ENCODE assay signal across 8 cellular contexts in the genomic region with DNA sequence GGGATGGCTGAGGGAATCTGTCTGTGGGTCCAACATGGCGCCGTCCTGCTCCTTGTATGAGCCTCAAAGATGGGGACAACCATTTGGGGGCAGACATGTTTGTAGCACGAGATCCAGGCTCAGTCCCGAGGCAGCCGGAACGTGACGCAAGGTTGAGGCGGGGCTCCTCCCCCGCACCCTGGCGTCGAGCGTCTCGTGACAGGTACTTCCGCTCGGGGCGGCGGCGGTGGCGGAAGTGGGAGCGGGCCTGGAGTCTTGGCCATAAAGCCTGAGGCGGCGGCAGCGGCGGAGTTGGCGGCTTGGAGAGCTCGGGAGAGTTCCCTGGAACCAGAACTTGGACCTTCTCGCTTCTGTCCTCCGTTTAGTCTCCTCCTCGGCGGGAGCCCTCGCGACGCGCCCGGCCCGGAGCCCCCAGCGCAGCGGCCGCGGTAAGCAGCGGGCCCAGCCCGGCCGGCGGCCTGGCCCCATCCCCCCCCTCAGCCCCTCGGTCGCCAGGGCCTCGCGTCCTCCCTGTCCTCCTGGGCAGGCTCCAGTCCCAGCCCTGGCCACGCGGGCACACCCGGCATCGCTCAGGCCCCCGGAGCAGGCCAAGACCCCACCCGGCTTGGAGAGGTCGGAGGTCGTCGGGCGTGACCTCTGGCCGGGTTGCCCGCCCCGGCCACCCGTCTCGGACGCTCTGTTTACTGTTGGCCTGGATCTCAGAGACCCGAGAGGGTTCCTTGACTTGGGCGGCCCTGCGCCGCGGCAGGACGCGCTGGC. TPM values are rescaled to one million over a fixed set of nuclear protein-coding genes. Genes with fewer than 3 reads are reported as not detected.
DNase-seq lines count a peak whose midpoint lies in the region; ATAC-seq and TF ChIP-seq lines count a peak whose summit lies in the region.

A gene (plus strand): TSS at position 252 of the 759 bp plus-strand sequence. CDS start 69,185 bp downstream, outside the sequence.

- ATAC-seq in GM18499 (IDR thresholded peaks at IDR 0.05; ENCODE audit: insufficient read depth, unreplicated experiment) (peak; percentile 65), HG02943 (IDR thresholded peaks at IDR 0.05; ENCODE audit: low read depth, unreplicated experiment) (peak; percentile 95)

- H3K27me3 ChIP-seq in right atrium auricular region (no peaks in the 10 kb centered on the region), uterus (no peaks in the 10 kb centered on the region)

- H3K27ac ChIP-seq in right atrium auricular region (peak within 1 kb of the TSS; percentile 99 to 100), uterus (peak within 1 kb of the TSS; percentile 89 to 94)

- TF ChIP-seq POLR2A in uterus (IDR thresholded peaks at IDR 0.05), result peak; percentile 87 to 92

- peak in 1 of 2 donors; percentile 26 for TF ChIP-seq CTCF in right atrium auricular region (IDR thresholded peaks at IDR 0.05)
- peak in 1 of 4 experiments; percentile 36 for TF ChIP-seq CTCF in uterus (IDR thresholded peaks at IDR 0.05)

- intact Hi-C loops in T-helper 2 cell treated with Interferon-gamma antibody and Interleukin-4, amounts not matched to agents 100 ng/mL and 5 ng/mL, for 36 hours (cut with micrococcal nuclease), result loop anchor here (1.0 to 5.0 kb wide), 8 partner anchors 11 to 716 kb away; a partner anchor contains a TSS
- intact Hi-C loops in uterus (cut with DNase I; ENCODE audit: low total_unique reads), result no loop called here

- H3K4me1 ChIP-seq in right atrium auricular region (peaks cover 0 to 42% of the 10 kb centered on the region in 2 donors), uterus (peaks cover 10 to 16% of the 10 kb centered on the region in 2 donors)

- H3K9me3 ChIP-seq in right atrium auricular region (no peaks in the 10 kb centered on the region), uterus (no peaks in the 10 kb centered on the region)

- H3K4me3 ChIP-seq in right atrium auricular region (peak within 1 kb of the TSS; percentile 95 to 100), uterus (peak within 1 kb of the TSS; percentile 60 to 99)

- peak; percentile 91 for DNase-seq in NCI-H187 treated with DMSO at 0.1 percent for 48 hours (lab: John Stamatoyannopoulos, UW)
- DNase-seq in anterior cingulate cortex (lab: John Stamatoyannopoulos, UW), result peak; percentile 77 to 99 (median 97)
- DNase-seq in right atrium auricular region (ENCODE audit: low spot score), result peak; percentile 99
- DNase-seq in pulmonary artery endothelial cell (ENCODE audit: low read depth, low spot score), result peak; percentile 96
- peak; percentile 99 for DNase-seq in uterus

- peaks cover 4% of the 10 kb centered on the region for H3K36me3 ChIP-seq in right atrium auricular region
- H3K36me3 ChIP-seq in uterus, result no peaks in the 10 kb centered on the region

RNA-seq across cellular contexts. Expression of the gene that starts here (rescaled TPM):
- total RNA-seq in T-helper 2 cell treated with Interferon-gamma antibody and Interleukin-4, amounts not matched to agents 100 ng/mL and 5 ng/mL, for 36 hours, result 240 and 244 TPM in 2 replicates
- total RNA-seq in right atrium auricular region (100 to 1,000 TPM; 123 to 135 TPM), pulmonary artery endothelial cell (40.3 and 40.8 TPM in 2 replicates), uterus (100 to 1,000 TPM in 1 of 4 donors, 10 to 100 TPM in 3; 32.8 to 224 (median 70.6) TPM)

Comparison
In these comparisons a context has a peak if more than half of its experiments do, and no peak if none do; other contexts are left out.
1. Peak in every context shown above with its lines: DNase-seq, ATAC-seq, H3K4me3 ChIP-seq and H3K27ac ChIP-seq.